In the genomic region with DNA sequence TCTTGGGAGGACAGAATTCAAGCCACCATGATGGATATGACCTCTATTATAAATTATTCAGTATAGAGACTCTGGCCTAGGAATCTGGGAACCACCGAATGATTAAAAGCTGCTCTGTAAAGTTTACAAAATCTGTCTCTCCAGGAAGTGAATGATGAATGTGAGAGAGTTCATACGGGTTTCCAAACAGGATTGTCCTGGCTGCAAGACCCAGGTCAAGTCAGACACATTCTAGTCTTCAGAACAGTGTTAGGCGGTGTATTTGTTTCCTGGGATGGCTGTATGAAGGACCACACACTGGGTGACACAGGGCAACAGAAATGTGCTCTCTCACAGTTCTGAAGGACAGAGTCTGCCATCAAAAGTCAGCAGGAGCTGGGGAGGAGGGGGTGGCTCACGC, we compare ENCODE assay signal across 21 cellular contexts.
"Had no signal": no experiment of that assay in that cellular context is flagged by ENCODE, and none has a peak within 500 bp of the region (broad histone marks: within the 10 kb centered on the region; RNA-seq: fewer than 3 reads in every experiment).

No MANE protein-coding gene starts in this region.

- ATAC-seq: left ventricle myocardium superior; mucosa of descending colon; pancreas; stimulated activated effector memory CD8-positive, alpha-beta T cell treated with anti-CD3 and anti-CD28 coated beads, Interleukin-12 subunit alpha, Interleukin-12 subunit beta, amount 100 ng/mL, for 72 hours had no signal

- DNase-seq: dermis blood vessel endothelial cell; effector memory CD4-positive, alpha-beta T cell; esophagus squamous epithelium; left ventricle myocardium superior; naive B cell; pancreas; sigmoid colon; stimulated activated CD4-positive, alpha-beta T cell treated with anti-CD3 and anti-CD28 coated beads, Interleukin-2, amount 100 ng/mL, for 24 hours; stimulated activated CD4-positive, alpha-beta T cell treated with anti-CD3 and anti-CD28 coated beads, Interleukin-4, amount 100 ng/mL, for 24 hours; stimulated activated naive CD4-positive, alpha-beta T cell treated with Interleukin-2 at 50 U/mL for 16 hours; stomach; thyroid gland had no signal

- H3K4me3 Mint-ChIP-seq: memory B cell; mesothelial cell of epicardium; naive B cell; stimulated activated effector memory CD8-positive, alpha-beta T cell treated with anti-CD3 and anti-CD28 coated beads, Interleukin-12 subunit alpha, Interleukin-12 subunit beta, amount 100 ng/mL, for 72 hours had no signal

- H3K36me3 ChIP-seq: esophagus squamous epithelium, neutrophil, pancreas, right atrium auricular region, sigmoid colon, stomach, thyroid gland, vagina had no signal

- H3K9me3 ChIP-seq: esophagus squamous epithelium, mucosa of descending colon, neutrophil, pancreas, right atrium auricular region, sigmoid colon, stomach, thyroid gland, vagina had no signal

- H3K27ac ChIP-seq: coronary artery, esophagus squamous epithelium, neutrophil, pancreas, right atrium auricular region, sigmoid colon, stomach, thyroid gland, vagina had no signal

- H3K4me1 Mint-ChIP-seq: memory B cell; naive B cell; stimulated activated effector memory CD8-positive, alpha-beta T cell treated with anti-CD3 and anti-CD28 coated beads, Interleukin-12 subunit alpha, Interleukin-12 subunit beta, amount 100 ng/mL, for 72 hours had no signal

- H3K36me3 Mint-ChIP-seq: mesothelial cell of epicardium; stimulated activated effector memory CD8-positive, alpha-beta T cell treated with anti-CD3 and anti-CD28 coated beads, Interleukin-12 subunit alpha, Interleukin-12 subunit beta, amount 100 ng/mL, for 72 hours had no signal

- H3K9me3 Mint-ChIP-seq: memory B cell; stimulated activated effector memory CD8-positive, alpha-beta T cell treated with anti-CD3 and anti-CD28 coated beads, Interleukin-12 subunit alpha, Interleukin-12 subunit beta, amount 100 ng/mL, for 72 hours had no signal

- H3K27me3 ChIP-seq: esophagus squamous epithelium, neutrophil, pancreas, right atrium auricular region, sigmoid colon, stomach, thyroid gland, vagina had no signal

- H3K4me3 ChIP-seq: coronary artery, esophagus squamous epithelium, lung, mucosa of descending colon, pancreas, right atrium auricular region, sigmoid colon, stomach, thyroid gland, vagina had no signal

- H3K4me1 ChIP-seq: esophagus squamous epithelium, pancreas, right atrium auricular region, sigmoid colon, stomach, vagina had no signal

- H3K27ac Mint-ChIP-seq: memory B cell; mesothelial cell of epicardium; naive B cell; stimulated activated effector memory CD8-positive, alpha-beta T cell treated with anti-CD3 and anti-CD28 coated beads, Interleukin-12 subunit alpha, Interleukin-12 subunit beta, amount 100 ng/mL, for 72 hours had no signal
